8 cellular contexts compared by ENCODE assay signal in genomic region chr12:56522486-56523193, GRCh38. TPM values are rescaled to one million over a fixed set of nuclear protein-coding genes. Genes with fewer than 3 reads are reported as not detected.
DNase-seq lines count a peak whose midpoint lies in the region; ATAC-seq and TF ChIP-seq lines count a peak whose summit lies in the region.

No MANE protein-coding gene starts in this region.

- H3K9ac ChIP-seq in adipocyte (ENCODE audit: low read length) (peak overlapping the region; percentile 97), smooth muscle cell (ENCODE audit: low read depth) (peak overlapping the region; percentile 87)

- no peak for DNase-seq in activated CD4-positive, alpha-beta T cell treated with anti-CD3 and anti-CD28 coated beads, Interleukin-2, amount 10 ng/mL, durations not matched to agents 7 days and 5 days
- DNase-seq in activated CD4-positive, alpha-beta T cell treated with anti-CD3 and anti-CD28 coated beads for 4 hours, result no peak
- DNase-seq in adipocyte (ENCODE audit: low read depth) (peak; percentile 49), iPS-NIHi7 (ENCODE audit: extremely low spot score) (peak; percentile 14), smooth muscle cell (lab: John Stamatoyannopoulos, UW; ENCODE audit: unreplicated experiment) (no peak), dedifferentiated amniotic fluid mesenchymal stem cell (ENCODE audit: extremely low spot score) (no peak)
- no peak for DNase-seq in stimulated activated CD4-positive, alpha-beta T cell treated with anti-CD3 and anti-CD28 coated beads, Interleukin-2, amount 100 ng/mL, for 48 hours

- POLR2A ChIA-PET in activated CD4-positive, alpha-beta T cell treated with anti-CD3 and anti-CD28 coated beads, Interleukin-2, amount 10 ng/mL, durations not matched to agents 7 days and 5 days (lab: Charles Lee), result interaction anchor here (0.6 kb wide), 1 partner anchor 60 kb away, joined by 3 read pairs; no protein-coding TSS in a partner anchor

- H3K9me3 ChIP-seq in adipocyte (ENCODE audit: control insufficient read depth, low read length) (no peaks in the 10 kb centered on the region), smooth muscle cell (replicated peaks; ENCODE audit: low read depth) (no peaks in the 10 kb centered on the region)

- peak overlapping the region; percentile 92 for H3K27ac ChIP-seq in smooth muscle cell (ENCODE audit: low read depth)

- H3K9me3 Mint-ChIP-seq in activated CD4-positive, alpha-beta T cell treated with anti-CD3 and anti-CD28 coated beads, Interleukin-2, amount 10 ng/mL, durations not matched to agents 7 days and 5 days, result no peaks in the 10 kb centered on the region

- peak overlapping the region; percentile 88 for H2AFZ ChIP-seq in smooth muscle cell (ENCODE audit: low read depth)

- TF ChIP-seq CTCF in smooth muscle cell (IDR thresholded peaks at IDR 0.05; ENCODE audit: borderline replicate concordance, insufficient read depth, poor library complexity, severe bottlenecking), result no peak

- peaks cover 35% of the 10 kb centered on the region for H3K4me1 ChIP-seq in adipocyte (ENCODE audit: control insufficient read depth, insufficient read depth, low read length)
- H3K4me1 ChIP-seq in smooth muscle cell (ENCODE audit: low read depth), result peaks cover 28% of the 10 kb centered on the region

- ATAC-seq in GM18909 (IDR thresholded peaks at IDR 0.05; ENCODE audit: poor library complexity, unreplicated experiment), result no peak

- H4K20me1 ChIP-seq in smooth muscle cell (ENCODE audit: low read depth), result no peaks in the 10 kb centered on the region

- H3K27me3 ChIP-seq in adipocyte (replicated peaks; ENCODE audit: control insufficient read depth, insufficient read depth, low read length) (no peaks in the 10 kb centered on the region), smooth muscle cell (ENCODE audit: low read depth) (no peaks in the 10 kb centered on the region)

- H3K4me3 ChIP-seq in adipocyte (ENCODE audit: low read length) (peak overlapping the region; percentile 88), smooth muscle cell (peak overlapping the region; percentile 87)

- WGBS in smooth muscle cell (ENCODE audit: low lambda C conversion rate), result under 1% methylated on average over 4 of the region's 4 CpGs

- peak overlapping the region; percentile 87 for H3K4me3 Mint-ChIP-seq in activated CD4-positive, alpha-beta T cell treated with anti-CD3 and anti-CD28 coated beads, Interleukin-2, amount 10 ng/mL, durations not matched to agents 7 days and 5 days

- H3K4me1 Mint-ChIP-seq in activated CD4-positive, alpha-beta T cell treated with anti-CD3 and anti-CD28 coated beads, Interleukin-2, amount 10 ng/mL, durations not matched to agents 7 days and 5 days, result peaks cover 35% of the 10 kb centered on the region

- peaks cover 49% of the 10 kb centered on the region for H3K79me2 ChIP-seq in smooth muscle cell (ENCODE audit: low read depth)

- no peaks in the 10 kb centered on the region for H3K36me3 ChIP-seq in adipocyte (ENCODE audit: control insufficient read depth, insufficient read depth, low read length, severe bottlenecking)
- H3K36me3 ChIP-seq in smooth muscle cell (ENCODE audit: low read depth), result no peaks in the 10 kb centered on the region

- CTCF ChIA-PET in activated CD4-positive, alpha-beta T cell treated with anti-CD3 and anti-CD28 coated beads, Interleukin-2, amount 10 ng/mL, durations not matched to agents 7 days and 5 days (lab: Charles Lee), result interaction anchor here (0.6 to 1.6 kb wide), 4 partner anchors 50 to 105 kb away, joined by 3 to 5 read pairs (median 4); no protein-coding TSS in a partner anchor

- H3K27me3 Mint-ChIP-seq in activated CD4-positive, alpha-beta T cell treated with anti-CD3 and anti-CD28 coated beads, Interleukin-2, amount 10 ng/mL, durations not matched to agents 7 days and 5 days, result no peaks in the 10 kb centered on the region

- peak overlapping the region; percentile 93 for H3K4me2 ChIP-seq in smooth muscle cell

- peaks cover 10% of the 10 kb centered on the region for H3F3A ChIP-seq in smooth muscle cell (ENCODE audit: low read depth)

- H3K36me3 Mint-ChIP-seq in activated CD4-positive, alpha-beta T cell treated with anti-CD3 and anti-CD28 coated beads, Interleukin-2, amount 10 ng/mL, durations not matched to agents 7 days and 5 days (ENCODE audit: low read depth), result no peaks in the 10 kb centered on the region

- peak overlapping the region; percentile 89 for H3K27ac Mint-ChIP-seq in activated CD4-positive, alpha-beta T cell treated with anti-CD3 and anti-CD28 coated beads, Interleukin-2, amount 10 ng/mL, durations not matched to agents 7 days and 5 days

RNA-seq across cellular contexts. Expression of gene RBMS2, which starts 1.0 kb away (rescaled TPM):
- 1 to 10 TPM; 4.5 to 6.0 TPM for total RNA-seq in activated CD4-positive, alpha-beta T cell treated with anti-CD3 and anti-CD28 coated beads, Interleukin-2, amount 10 ng/mL, durations not matched to agents 7 days and 5 days
- 20.6 and 24.7 TPM in 2 replicates for total RNA-seq in smooth muscle cell
- polyA plus RNA-seq in smooth muscle cell, result 14.5 and 16.8 TPM in 2 replicates

RNA-seq across cellular contexts. Expression of gene GLS2, which starts 34.7 kb away (rescaled TPM):
- total RNA-seq in activated CD4-positive, alpha-beta T cell treated with anti-CD3 and anti-CD28 coated beads, Interleukin-2, amount 10 ng/mL, durations not matched to agents 7 days and 5 days, result 1 to 10 TPM; 1.1 to 1.9 TPM
- total RNA-seq in smooth muscle cell, result 0.09 and 0.76 TPM in 2 replicates
- 0.37 and 1.8 TPM in 2 replicates for polyA plus RNA-seq in smooth muscle cell

RNA-seq across cellular contexts. Expression of gene SPRYD4, which starts 54.3 kb away (rescaled TPM):
- 1 to 10 TPM; 3.8 to 3.9 TPM for total RNA-seq in activated CD4-positive, alpha-beta T cell treated with anti-CD3 and anti-CD28 coated beads, Interleukin-2, amount 10 ng/mL, durations not matched to agents 7 days and 5 days
- 1.0 and 1.1 TPM in 2 replicates for total RNA-seq in smooth muscle cell
- polyA plus RNA-seq in smooth muscle cell, result 0.71 and 1.6 TPM in 2 replicates

Comparison
In these comparisons a context has a peak if more than half of its experiments do, and no peak if none do; other contexts are left out.
1. DNase-seq: peak in adipocyte (single experiment) and iPS-NIHi7 (single experiment); none in activated CD4-positive, alpha-beta T cell treated with anti-CD3 and anti-CD28 coated beads, Interleukin-2, amount 10 ng/mL, durations not matched to agents 7 days and 5 days (single experiment), activated CD4-positive, alpha-beta T cell treated with anti-CD3 and anti-CD28 coated beads for 4 hours (0 of 2), smooth muscle cell (single experiment), stimulated activated CD4-positive, alpha-beta T cell treated with anti-CD3 and anti-CD28 coated beads, Interleukin-2, amount 100 ng/mL, for 48 hours (0 of 2) and dedifferentiated amniotic fluid mesenchymal stem cell (single experiment).